33 cellular contexts compared by ENCODE assay signal in genomic region chr12:12686472-12686871, GRCh38. TPM values are rescaled to one million over a fixed set of nuclear protein-coding genes. Genes with fewer than 3 reads are reported as not detected.
"Had no signal": no experiment of that assay in that cellular context is flagged by ENCODE, and none has a peak within 500 bp of the region (broad histone marks: within the 10 kb centered on the region; RNA-seq: fewer than 3 reads in every experiment).

No MANE protein-coding gene starts in this region.

- H3K4me1 ChIP-seq: body of pancreas, colonic mucosa, pancreas, psoas muscle, suprapubic skin had no signal

- H3K36me3 Mint-ChIP-seq: natural killer cell treated with Interleukin-12 subunit alpha and Interleukin-12 subunit beta and Interleukin-15 and Interleukin-18, amount 100 ng/mL, for 72 hours; stimulated activated naive B cell treated with anti-CD40 and anti-IgM and Interleukin-4, amounts not matched to agents 10 μg/mL and 1 μg/mL and 100 μg/mL, for 72 hours had no signal

- H3K9me3 Mint-ChIP-seq: activated naive CD8-positive, alpha-beta T cell treated with anti-CD3 and anti-CD28 coated beads for 36 hours; activated T-cell treated with anti-CD3 and anti-CD28 coated beads, Interleukin-2, amount 50 U/mL, for 72 hours; natural killer cell treated with Interleukin-12 subunit alpha and Interleukin-12 subunit beta and Interleukin-15 and Interleukin-18, amount 100 ng/mL, for 72 hours; stimulated activated naive B cell treated with anti-CD40 and anti-IgM and Interleukin-4, amounts not matched to agents 10 μg/mL and 1 μg/mL and 100 μg/mL, for 72 hours had no signal

- H3K36me3 ChIP-seq: adrenal gland, cardiac muscle cell, colonic mucosa, gastroesophageal sphincter, left ventricle myocardium inferior, pancreas, sigmoid colon, stomach, suprapubic skin, tibial artery had no signal

- H3K27me3 ChIP-seq: adrenal gland, body of pancreas, cardiac muscle cell, colonic mucosa, hepatocyte, pancreas, sigmoid colon, suprapubic skin had no signal

- H3K27ac ChIP-seq: body of pancreas, cardiac muscle cell, colonic mucosa, gastroesophageal sphincter, hepatocyte, left ventricle myocardium inferior, pancreas, psoas muscle, sigmoid colon, stomach, suprapubic skin, tibial artery, VCaP had no signal

- H3K79me2 ChIP-seq: hepatocyte had no signal

- DNase-seq: activated CD4-positive, alpha-beta T cell treated with anti-CD3 and anti-CD28 coated beads for 4 hours; activated CD4-positive, alpha-beta T cell treated with anti-CD3 and anti-CD28 coated beads, Interleukin-2, amount 50 U/mL, for 4 hours; activated naive CD4-positive, alpha-beta T cell treated with Interleukin-2 at 50 U/mL for 16 hours; activated naive CD8-positive, alpha-beta T cell treated with anti-CD3 and anti-CD28 coated beads for 36 hours; activated T-cell treated with anti-CD3 and anti-CD28 coated beads for 4 hours; activated T-cell treated with anti-CD3 and anti-CD28 coated beads, Interleukin-2, amount 50 U/mL, for 72 hours; aorta; body of pancreas; cerebellar nuclear complex; colonic mucosa; effector memory CD4-positive, alpha-beta T cell; islet precursor cell; left ventricle myocardium inferior; mesendoderm; pancreas; psoas muscle; sigmoid colon; stimulated activated CD4-positive, alpha-beta T cell treated with anti-CD3 and anti-CD28 coated beads, Interleukin-1b, Interleukin-23, amount 100 ng/mL, for 48 hours; stimulated activated naive B cell treated with anti-CD40 and anti-IgM and Interleukin-4, amounts not matched to agents 10 μg/mL and 1 μg/mL and 100 μg/mL, for 72 hours; stomach; T-helper 1 cell; tibial artery had no signal

- H3K4me2 ChIP-seq: hepatocyte, smooth muscle cell had no signal

- H3K27ac Mint-ChIP-seq: activated naive CD8-positive, alpha-beta T cell treated with anti-CD3 and anti-CD28 coated beads for 36 hours; activated T-cell treated with anti-CD3 and anti-CD28 coated beads, Interleukin-2, amount 50 U/mL, for 72 hours; natural killer cell treated with Interleukin-12 subunit alpha and Interleukin-12 subunit beta and Interleukin-15 and Interleukin-18, amount 100 ng/mL, for 72 hours; stimulated activated naive B cell treated with anti-CD40 and anti-IgM and Interleukin-4, amounts not matched to agents 10 μg/mL and 1 μg/mL and 100 μg/mL, for 72 hours had no signal

- H2AFZ ChIP-seq: hepatocyte had no signal

- H3K4me3 ChIP-seq: adrenal gland, body of pancreas, cardiac muscle cell, colonic mucosa, gastroesophageal sphincter, hepatocyte, left ventricle myocardium inferior, lung, pancreas, psoas muscle, sigmoid colon, smooth muscle cell, stomach, suprapubic skin, tibial artery had no signal

- H3K4me3 Mint-ChIP-seq: activated naive CD8-positive, alpha-beta T cell treated with anti-CD3 and anti-CD28 coated beads for 36 hours; activated T-cell treated with anti-CD3 and anti-CD28 coated beads, Interleukin-2, amount 50 U/mL, for 72 hours; natural killer cell treated with Interleukin-12 subunit alpha and Interleukin-12 subunit beta and Interleukin-15 and Interleukin-18, amount 100 ng/mL, for 72 hours; stimulated activated naive B cell treated with anti-CD40 and anti-IgM and Interleukin-4, amounts not matched to agents 10 μg/mL and 1 μg/mL and 100 μg/mL, for 72 hours had no signal

- H3K9me3 ChIP-seq: adrenal gland, body of pancreas, colonic mucosa, gastroesophageal sphincter, left ventricle myocardium inferior, pancreas, psoas muscle, sigmoid colon, stomach, suprapubic skin, tibial artery had no signal

RNA-seq across cellular contexts. Expression of gene GPR19, which starts 9.5 kb away (rescaled TPM):
- total RNA-seq: body of pancreas, left ventricle myocardium inferior, myocyte, psoas muscle, ureter had no signal
